Comparison of ENCODE assay signal across 20 cellular contexts in genomic region chr13:60572855-60573254, GRCh38.
A peak's percentile ranks its signal among the peaks of the same experiment; 100 is the strongest.
DNase-seq lines count a peak whose midpoint lies in the region; FAIRE-seq and TF ChIP-seq lines count a peak whose summit lies in the region.
"Had no signal": no experiment of that assay in that cellular context is flagged by ENCODE, and none has a peak within 500 bp of the region (broad histone marks: within the 10 kb centered on the region; RNA-seq: fewer than 3 reads in every experiment).

No MANE protein-coding gene starts in this region.

- H3K36me3 ChIP-seq in ACC112 (ENCODE audit: insufficient read depth, low read length) = no peaks in the 10 kb centered on the region; the same call in none of the 2 replicates
- no peaks in the 10 kb centered on the region for H3K36me3 ChIP-seq in HUES6 (ENCODE audit: control insufficient read depth, insufficient read depth, low read length)
- H3K36me3 ChIP-seq in astrocyte (ENCODE audit: insufficient read depth, low read length) = peaks cover 4% of the 10 kb centered on the region
- no peaks in the 10 kb centered on the region for H3K36me3 ChIP-seq in mesodermal cell (ENCODE audit: control insufficient read depth, insufficient read depth, low read length)
- H3K36me3 ChIP-seq in CD8-positive, alpha-beta memory T cell (ENCODE audit: insufficient read depth, low read length) = no peaks in the 10 kb centered on the region

- H3K79me2 ChIP-seq in ACC112 (ENCODE audit: control insufficient read depth, insufficient read depth, low read length, unreplicated experiment) = no peaks in the 10 kb centered on the region
- no peaks in the 10 kb centered on the region for H3K79me2 ChIP-seq in astrocyte (ENCODE audit: insufficient read depth, low read length)

- H3K27me3 ChIP-seq in ACC112 (ENCODE audit: insufficient read depth, low read length) (no peaks in the 10 kb centered on the region), HUES6 (ENCODE audit: control insufficient read depth, insufficient read depth, low read length) (no peaks in the 10 kb centered on the region), astrocyte (ENCODE audit: insufficient read depth, low read length) (no peaks in the 10 kb centered on the region)
- H3K27me3 ChIP-seq in CD8-positive, alpha-beta memory T cell (ENCODE audit: insufficient read depth, low read length, poor library complexity, severe bottlenecking) = no peaks in the 10 kb centered on the region

- H3K27ac Mint-ChIP-seq in astrocyte (ENCODE audit: unreplicated experiment) = no peak overlapping the region
- no peak overlapping the region for H3K27ac Mint-ChIP-seq in CD8-positive, alpha-beta memory T cell
- H3K27ac Mint-ChIP-seq: activated B cell treated with CpG ODN at 0.5 μM for 24 hours; activated naive CD4-positive, alpha-beta T cell treated with anti-CD3 and anti-CD28 coated beads, Interleukin-2, amount 10 ng/mL, durations not matched to agents 7 days and 5 days; activated T-helper 1 cell treated with anti-CD3 and anti-CD28 coated beads, Interleukin-12 subunit alpha, Interleukin-12 subunit beta, Interleukin-2, Interleukin-4 antibody, amounts not matched to agents 30 ng/mL and 10 ng/mL and 1 ng/mL, durations not matched to agents 14 hours and 24 hours and 36 hours; CD14-positive monocyte; memory B cell; stimulated activated naive CD8-positive, alpha-beta T cell treated with anti-CD3 and anti-CD28 coated beads, Interleukin-15, Interleukin-2, amounts not matched to agents 100 ng/mL and 50 ng/mL, for 24 hours had no signal

- no peaks in the 10 kb centered on the region for H4K20me1 ChIP-seq in astrocyte (ENCODE audit: insufficient read depth, low read length)

- no peaks in the 10 kb centered on the region for H3K9me3 ChIP-seq in HUES6 (ENCODE audit: control insufficient read depth, insufficient read depth, low read depth, low read length)
- no peaks in the 10 kb centered on the region for H3K9me3 ChIP-seq in astrocyte (ENCODE audit: insufficient read depth, low read depth, low read length)
- no peaks in the 10 kb centered on the region for H3K9me3 ChIP-seq in mesodermal cell (ENCODE audit: control insufficient read depth, low read length)
- no peaks in the 10 kb centered on the region for H3K9me3 ChIP-seq in CD8-positive, alpha-beta memory T cell (ENCODE audit: low read length)

- H3K9ac ChIP-seq in HUES6 (ENCODE audit: low read length) (peak overlapping the region; percentile 29), astrocyte (ENCODE audit: low read length) (no peak overlapping the region)

- TF ChIP-seq CTCF in astrocyte (IDR thresholded peaks at IDR 0.05; ENCODE audit: insufficient read depth, low read depth, low read length) = no peak

- no peaks in the 10 kb centered on the region for H3K9me3 Mint-ChIP-seq in astrocyte (ENCODE audit: unreplicated experiment)
- H3K9me3 Mint-ChIP-seq in CD8-positive, alpha-beta memory T cell = no peaks in the 10 kb centered on the region
- H3K9me3 Mint-ChIP-seq: activated B cell treated with CpG ODN at 0.5 μM for 24 hours; activated naive CD4-positive, alpha-beta T cell treated with anti-CD3 and anti-CD28 coated beads, Interleukin-2, amount 10 ng/mL, durations not matched to agents 7 days and 5 days; memory B cell had no signal

- 63 to 66% methylated on average over 6 of the region's 8 CpGs for WGBS in mesodermal cell (ENCODE audit: insufficient coverage in 2 of 2), 2 experiments

- H2AFZ ChIP-seq in ACC112 (ENCODE audit: low read length, unreplicated experiment) (no peak overlapping the region), astrocyte (ENCODE audit: low read depth, low read length) (no peak overlapping the region)

- DNase-seq in astrocyte (ENCODE audit: low read depth) (no peak), iPS-NIHi11 (ENCODE audit: low spot score) (no peak), hepatic stellate cell (ENCODE audit: low spot score) (no peak), NCI-H526 (lab: John Stamatoyannopoulos, UW) (no peak)
- no peak for DNase-seq in CD8-positive, alpha-beta memory T cell
- DNase-seq: activated B cell treated with CpG ODN at 0.5 μM for 24 hours; activated CD4-positive, alpha-beta T cell treated with anti-CD3 and anti-CD28 coated beads, Interleukin-2, amount 50 U/mL, for 4 hours; activated naive CD4-positive, alpha-beta T cell treated with anti-CD3 and anti-CD28 coated beads, Interleukin-2, amount 10 ng/mL, durations not matched to agents 7 days and 5 days; amygdala; cortex of kidney; left cardiac atrium; NCI-H1694; T-helper 9 cell had no signal

- H3K27ac ChIP-seq in ACC112 (ENCODE audit: low read depth, low read length) (peak overlapping the region; percentile 51; the same call in 1 of the 2 replicates), HUES6 (ENCODE audit: low read depth, low read length) (peak overlapping the region; percentile 68), astrocyte (ENCODE audit: low read depth, low read length) (peak overlapping the region; percentile 22), mesodermal cell (ENCODE audit: low read depth, low read length, severe bottlenecking) (peak overlapping the region; percentile 72)
- H3K27ac ChIP-seq in CD8-positive, alpha-beta memory T cell (ENCODE audit: low read depth, low read length) = no peak overlapping the region

- H3K36me3 Mint-ChIP-seq in astrocyte (ENCODE audit: low read depth, unreplicated experiment) = no peaks in the 10 kb centered on the region
- H3K36me3 Mint-ChIP-seq in CD8-positive, alpha-beta memory T cell = peaks cover 33 to 53% (median 44%) of the 10 kb centered on the region in 3 donors

- POLR2A ChIA-PET in CD8-positive, alpha-beta memory T cell (lab: Charles Lee) = no interaction called here

- peak overlapping the region; percentile 32 for H3K4me2 ChIP-seq in astrocyte (ENCODE audit: low read length)

- peaks cover 10% of the 10 kb centered on the region for H3K4me1 Mint-ChIP-seq in astrocyte (ENCODE audit: low read depth, unreplicated experiment)
- H3K4me1 Mint-ChIP-seq in CD8-positive, alpha-beta memory T cell = peaks cover 0 to 1% (median 0%) of the 10 kb centered on the region in 3 donors
- H3K4me1 Mint-ChIP-seq: activated B cell treated with CpG ODN at 0.5 μM for 24 hours; activated naive CD4-positive, alpha-beta T cell treated with anti-CD3 and anti-CD28 coated beads, Interleukin-2, amount 10 ng/mL, durations not matched to agents 7 days and 5 days; CD14-positive monocyte; memory B cell had no signal

- peaks cover 17% of the 10 kb centered on the region for H3K4me1 ChIP-seq in ACC112 (ENCODE audit: control insufficient read depth, insufficient read depth, low read length, unreplicated experiment)
- peaks cover 34% of the 10 kb centered on the region for H3K4me1 ChIP-seq in HUES6 (ENCODE audit: control insufficient read depth, insufficient read depth, low read length)
- peaks cover 9% of the 10 kb centered on the region for H3K4me1 ChIP-seq in astrocyte (ENCODE audit: insufficient read depth, low read length)
- H3K4me1 ChIP-seq in mesodermal cell (ENCODE audit: control insufficient read depth, insufficient read depth, low read length, poor library complexity, severe bottlenecking) = peaks cover 11% of the 10 kb centered on the region
- no peaks in the 10 kb centered on the region for H3K4me1 ChIP-seq in CD8-positive, alpha-beta memory T cell (ENCODE audit: insufficient read depth, low read length)

- no peak overlapping the region for H3K4me3 Mint-ChIP-seq in astrocyte (ENCODE audit: unreplicated experiment)
- H3K4me3 Mint-ChIP-seq in CD8-positive, alpha-beta memory T cell = no peak overlapping the region
- H3K4me3 Mint-ChIP-seq: activated B cell treated with CpG ODN at 0.5 μM for 24 hours; activated naive CD4-positive, alpha-beta T cell treated with anti-CD3 and anti-CD28 coated beads, Interleukin-2, amount 10 ng/mL, durations not matched to agents 7 days and 5 days; activated T-helper 1 cell treated with anti-CD3 and anti-CD28 coated beads, Interleukin-12 subunit alpha, Interleukin-12 subunit beta, Interleukin-2, Interleukin-4 antibody, amounts not matched to agents 30 ng/mL and 10 ng/mL and 1 ng/mL, durations not matched to agents 14 hours and 24 hours and 36 hours; CD14-positive monocyte; memory B cell; stimulated activated naive CD8-positive, alpha-beta T cell treated with anti-CD3 and anti-CD28 coated beads, Interleukin-15, Interleukin-2, amounts not matched to agents 100 ng/mL and 50 ng/mL, for 24 hours had no signal

- H3K4me3 ChIP-seq in ACC112 (ENCODE audit: low read depth, low read length) (no peak overlapping the region), HUES6 (ENCODE audit: low read depth, low read length) (no peak overlapping the region), astrocyte (ENCODE audit: insufficient read depth, low read depth, low read length) (no peak overlapping the region), mesodermal cell (ENCODE audit: extremely low read depth, insufficient read depth, low read length, poor library complexity, severe bottlenecking) (no peak overlapping the region)
- H3K4me3 ChIP-seq in CD8-positive, alpha-beta memory T cell (ENCODE audit: low read length) = no peak overlapping the region

- H3K27me3 Mint-ChIP-seq in astrocyte (ENCODE audit: low read depth, unreplicated experiment) = no peaks in the 10 kb centered on the region
- no peaks in the 10 kb centered on the region for H3K27me3 Mint-ChIP-seq in CD8-positive, alpha-beta memory T cell
- H3K27me3 Mint-ChIP-seq: activated B cell treated with CpG ODN at 0.5 μM for 24 hours; activated naive CD4-positive, alpha-beta T cell treated with anti-CD3 and anti-CD28 coated beads, Interleukin-2, amount 10 ng/mL, durations not matched to agents 7 days and 5 days; memory B cell; stimulated activated naive CD8-positive, alpha-beta T cell treated with anti-CD3 and anti-CD28 coated beads, Interleukin-15, Interleukin-2, amounts not matched to agents 100 ng/mL and 50 ng/mL, for 24 hours had no signal

- FAIRE-seq in astrocyte (lab: Jason Lieb, UNC) = no peak

- CTCF ChIA-PET in CD8-positive, alpha-beta memory T cell (lab: Charles Lee) = interaction anchor here (1.5 kb wide), 1 partner anchor 14 kb away, joined by 3 read pairs; no protein-coding TSS in a partner anchor
